13 cellular contexts compared by ENCODE assay signal in genomic region chr3:120765830-120766511, GRCh38. TPM values are rescaled to one million over a fixed set of nuclear protein-coding genes. Genes with fewer than 3 reads are reported as not detected.
A peak's percentile ranks its signal among the peaks of the same experiment; 100 is the strongest.
DNase-seq lines count a peak whose midpoint lies in the region; ATAC-seq, FAIRE-seq and TF ChIP-seq lines count a peak whose summit lies in the region.
"Had no signal": no experiment of that assay in that cellular context is flagged by ENCODE, and none has a peak within 500 bp of the region (broad histone marks: within the 10 kb centered on the region; RNA-seq: fewer than 3 reads in every experiment).

No MANE protein-coding gene starts in this region.

- in situ Hi-C loops in GM12878 (cut with MboI): no loop called here

- POLR2A ChIA-PET in GM12878 (lab: Charles Lee): interaction anchor here (0.6 to 1.9 kb wide), 5 partner anchors 12 to 170 kb away, joined by 3 to 5 read pairs (median 5); partner anchors contain the start of gene NDUFB4
- POLR2A ChIA-PET in SK-N-SH (lab: Yijun Ruan, JAX): no interaction called here

- no TSS peak for BruUV-seq in GM12878 (replicated peaks; lab: Mats Ljungman, UMichigan)

- H3K9me3 ChIP-seq in GM12878 (replicated peaks; ENCODE audit: control insufficient read depth, insufficient read depth, low read length) (no peaks in the 10 kb centered on the region), SK-N-SH (no peaks in the 10 kb centered on the region)
- H3K9me3 ChIP-seq: ascending aorta had no signal

- no peaks in the 10 kb centered on the region for H3K9me2 ChIP-seq in SK-N-SH

- H2AFZ ChIP-seq in GM12878 (ENCODE audit: control insufficient read depth, low read depth, low read length): no peak overlapping the region
- H2AFZ ChIP-seq in SK-N-SH (ENCODE audit: low read depth): no peak overlapping the region

- intact Hi-C loops in GM12878 (cut with micrococcal nuclease; ENCODE audit: unreplicated experiment): no loop called here

- 0 out of 4 replicates have a peak, but pooled peaks cover 0 to 3% of the 10 kb centered on the region in 2 experiments for H3K36me3 ChIP-seq in GM12878 (ENCODE audit: control insufficient read depth in 2 of 2, insufficient read depth in 2 of 2, low read length in 1 of 2)
- peaks cover 0 to 7% of the 10 kb centered on the region in 2 experiments for H3K36me3 ChIP-seq in SK-N-SH (replicated peaks in 1 of 2; ENCODE audit: control insufficient read depth in 1 of 2, insufficient read depth in 2 of 2, low read length in 1 of 2)

- no peak for TF ChIP-seq POLR2A in GM12878 (IDR thresholded peaks at IDR 0.05; ENCODE audit: low read depth, low read length)

- DNase-seq in GM12878 (ENCODE audit: low read depth, low spot score) (no peak), hippocampal formation (lab: John Stamatoyannopoulos, UW) (no peak), SK-N-SH (no peak), NCI-H748 treated with DMSO at 0.1 percent for 48 hours (lab: John Stamatoyannopoulos, UW) (no peak)
- no peak for DNase-seq in stimulated activated CD4-positive, alpha-beta T cell treated with anti-CD3 and anti-CD28 coated beads, Interleukin-4, amount 100 ng/mL, for 1 hour
- DNase-seq: COR-L47, NCI-H1092 treated with DMSO at 0.1 percent for 48 hours, T-helper 17 cell had no signal

- no peak for FAIRE-seq in GM12878 (lab: Jason Lieb, UNC)
- FAIRE-seq: endometrium had no signal

- RAD21 ChIA-PET in GM12878 (lab: Charles Lee; ENCODE audit: unreplicated experiment): interaction anchor here (0.8 to 6.0 kb wide), 10 partner anchors 12 to 349 kb away, joined by 3 to 30 read pairs (median 5); partner anchors contain the start of genes GTF2E1, NDUFB4 and RABL3

- H3K27me3 ChIP-seq in GM12878 (replicated peaks in 1 of 2; ENCODE audit: control insufficient read depth in 2 of 2, insufficient read depth in 2 of 2, low read length in 1 of 2) (no peaks in the 10 kb centered on the region), SK-N-SH (ENCODE audit: insufficient read depth) (no peaks in the 10 kb centered on the region)
- H3K27me3 ChIP-seq: ascending aorta had no signal

- no peaks in the 10 kb centered on the region for H4K20me1 ChIP-seq in GM12878 (ENCODE audit: control insufficient read depth, insufficient read depth)
- no peaks in the 10 kb centered on the region for H4K20me1 ChIP-seq in SK-N-SH (ENCODE audit: insufficient read depth)

- H3K4me1 ChIP-seq in GM12878 (ENCODE audit: control insufficient read depth, insufficient read depth, low read length): peaks cover 18% of the 10 kb centered on the region
- peaks cover 3 to 5% of the 10 kb centered on the region in 2 experiments; a peak in 3 of 4 replicates for H3K4me1 ChIP-seq in SK-N-SH (ENCODE audit: control insufficient read depth in 1 of 2, insufficient read depth in 2 of 2, low read depth in 1 of 2, low read length in 1 of 2)
- H3K4me1 ChIP-seq: ascending aorta had no signal

- CTCF ChIA-PET in GM12878 (lab: Yijun Ruan, JAX) (interaction anchor here (0.8 to 2.5 kb wide), 14 partner anchors 7 to 1386 kb away, joined by 3 to 11 read pairs (median 4); partner anchors contain the start of gene GTF2E1), SK-N-SH (lab: Yijun Ruan, JAX) (interaction anchor here (0.6 to 3.2 kb wide), 5 partner anchors 9 to 434 kb away, joined by 3 to 16 read pairs (median 4); no protein-coding TSS in a partner anchor)

- TF ChIP-seq EP300 in GM12878 (IDR thresholded peaks at IDR 0.05; ENCODE audit: borderline replicate concordance in 1 of 2, control insufficient read depth in 1 of 2, low read depth in 2 of 2, low read length in 2 of 2): no peak
- TF ChIP-seq EP300 in SK-N-SH (IDR thresholded peaks at IDR 0.05; ENCODE audit: borderline replicate concordance in 1 of 2, low read depth in 1 of 2, low read length in 1 of 2): no peak

- no peak for TF ChIP-seq CTCF in GM12878 (IDR thresholded peaks at IDR 0.05 in 2 of 3, conservative IDR thresholded peaks at IDR 0.05 in 1 of 3; ENCODE audit: control insufficient read depth in 2 of 3, extremely low read depth in 1 of 3, insufficient read depth in 1 of 3, low read depth in 3 of 3, low read length in 3 of 3)
- TF ChIP-seq CTCF in SK-N-SH (IDR thresholded peaks at IDR 0.05): no peak

- no peak overlapping the region for H3K9ac ChIP-seq in GM12878 (ENCODE audit: control insufficient read depth, insufficient read depth, low read length)
- H3K9ac ChIP-seq in SK-N-SH: no peak overlapping the region

- H3K4me2 ChIP-seq in GM12878 (ENCODE audit: control insufficient read depth, insufficient read depth): peak overlapping the region; percentile 58
- no peak overlapping the region for H3K4me2 ChIP-seq in SK-N-SH

- SMC1A ChIA-PET in GM12878 (lab: Charles Lee; ENCODE audit: uncharacterized antibody, unreplicated experiment): interaction anchor here (0.6 to 4.8 kb wide), 17 partner anchors 9 to 171 kb away, joined by 3 to 27 read pairs (median 7); partner anchors contain the start of gene NDUFB4

- TF ChIP-seq RAD21 in GM12878 (IDR thresholded peaks at IDR 0.05; ENCODE audit: insufficient read depth, low read depth, low read length) (no peak), SK-N-SH (IDR thresholded peaks at IDR 0.05; ENCODE audit: low read length) (no peak)

- H3K4me3 ChIP-seq in GM12878: no peak overlapping the region
- H3K4me3 ChIP-seq in SK-N-SH (ENCODE audit: low read depth in 2 of 2, low read length in 1 of 2): no peak overlapping the region
- H3K4me3 ChIP-seq: ascending aorta had no signal

- H3K27ac ChIP-seq in GM12878 (ENCODE audit: control insufficient read depth, insufficient read depth): peak overlapping the region; percentile 59
- no peak overlapping the region for H3K27ac ChIP-seq in SK-N-SH (ENCODE audit: low read depth in 2 of 2, low read length in 1 of 2)
- H3K27ac ChIP-seq: ascending aorta had no signal

- ATAC-seq in GM18909 (IDR thresholded peaks at IDR 0.05; ENCODE audit: poor library complexity, unreplicated experiment) (peak; percentile 75), GM21619 (IDR thresholded peaks at IDR 0.05; ENCODE audit: unreplicated experiment) (peak; percentile 56), HG03135 (IDR thresholded peaks at IDR 0.05; ENCODE audit: unreplicated experiment) (peak; percentile 57), GM12878 (peak; percentile 70)
- ATAC-seq: T-helper 17 cell had no signal

- peaks cover 49% of the 10 kb centered on the region for H3K79me2 ChIP-seq in GM12878 (ENCODE audit: control insufficient read depth, insufficient read depth, low read length)
- peaks cover 81% of the 10 kb centered on the region for H3K79me2 ChIP-seq in SK-N-SH (ENCODE audit: insufficient read depth)

- H3F3A ChIP-seq in SK-N-SH (replicated peaks; ENCODE audit: insufficient read depth): peaks cover 9% of the 10 kb centered on the region

TF ChIP-seq in GM12878, 131 proteins besides CTCF, POLR2A, EP300 and RAD21:
- TF ChIP-seq JUNB (IDR thresholded peaks at IDR 0.05): 0 out of 2 replicates have a peak, but pooled peaks have one; percentile 16
- no peak for TF ChIP-seq SP1 (IDR thresholded peaks at IDR 0.05; ENCODE audit: low read depth, low read length)
- TF ChIP-seq NFIC (IDR thresholded peaks at IDR 0.05; ENCODE audit: low read depth, low read length): 0 out of 2 replicates have a peak, but pooled peaks have one; percentile 20
TF ChIP-seq in GM12878: peak in this region for 2.

TF ChIP-seq in SK-N-SH, 30 proteins besides CTCF, POLR2A, EP300 and RAD21 (continues in another document):
- TF ChIP-seq GABPA (IDR thresholded peaks at IDR 0.05; ENCODE audit: low read depth) (no peak), YY1 (IDR thresholded peaks at IDR 0.05; ENCODE audit: low read depth) (no peak), JUND (IDR thresholded peaks at IDR 0.05) (no peak)

RNA-seq across cellular contexts. Expression of gene GTF2E1, which starts 23.4 kb away (rescaled TPM):
- total RNA-seq in GM12878 (2013; cell fraction: nucleolus; rRNA removed): 28.0 and 28.5 TPM in 2 replicates
- total RNA-seq in GM12878 (2014; rRNA removed) (14.9 and 17.5 TPM in 2 replicates), GM12878 (2014; rRNA removed; fragmentation: Illumina TruSeq; extraction: Trizol) (17.9 and 18.5 TPM in 2 replicates), GM12878 (2021) (22.8 and 24.9 TPM in 2 replicates)
- 16.5 TPM for polyA plus RNA-seq in GM12878 (2011; ENCODE audit: low read depth)
- polyA plus RNA-seq in GM12878 (2011; rRNA removed) (19.2 and 31.2 TPM in 2 replicates), GM12878 (2014; fragmentation: Illumina TruSeq; extraction: Trizol) (21.9 and 28.9 TPM in 2 replicates), GM12878 (2014; fragmentation: Nextera tagmentation; extraction: Ambion mirVana) (10 to 100 TPM in 1 of 2 experiments, 1 to 10 TPM in 1; 9.2 to 17.6 TPM), GM12878 (2014; rRNA removed) (14.1 and 14.5 TPM in 2 replicates), GM12878 (2016; fragmentation: Nextera tagmentation; extraction: Ambion mirVana) (10 to 100 TPM; 13.0 to 13.9 TPM), SK-N-SH (2012; rRNA removed) (5.7 and 7.7 TPM in 2 replicates)
- polyA plus RNA-seq in GM12878 (2011; cell fraction: cytosol; rRNA removed): 12.5 and 12.8 TPM in 2 replicates
- 7.3 and 7.7 TPM in 2 replicates for polyA plus RNA-seq in GM12878 (2011; cell fraction: nucleus; rRNA removed)
- 6.8 and 11.6 TPM in 2 replicates for polyA plus RNA-seq in GM12878 (2012)
- 16.6 and 32.4 TPM in 2 replicates for polyA minus RNA-seq in GM12878 (2011; rRNA and poly(A)+ RNA removed)
- polyA minus RNA-seq in GM12878 (2011; cell fraction: cytosol; rRNA and poly(A)+ RNA removed): 6.2 and 7.6 TPM in 2 replicates
- polyA minus RNA-seq in GM12878 (2011; cell fraction: nucleus; rRNA and poly(A)+ RNA removed): 6.9 and 14.5 TPM in 2 replicates
- polyA plus RNA-seq in SK-N-SH (2012; cell fraction: cytosol; rRNA removed): 8.9 and 9.1 TPM in 2 replicates
- polyA plus RNA-seq in SK-N-SH (2012; cell fraction: nucleus; rRNA removed): 4.1 and 7.1 TPM in 2 replicates

RNA-seq across cellular contexts. Expression of gene RABL3, which starts 23.7 kb away (rescaled TPM):
- total RNA-seq in GM12878 (2013; cell fraction: nucleolus; rRNA removed): 15.9 and 16.3 TPM in 2 replicates
- total RNA-seq in GM12878 (2014; rRNA removed): 10.5 and 11.1 TPM in 2 replicates
- 21.7 and 21.8 TPM in 2 replicates for total RNA-seq in GM12878 (2014; rRNA removed; fragmentation: Illumina TruSeq; extraction: Trizol)
- 22.2 and 23.3 TPM in 2 replicates for total RNA-seq in GM12878 (2021)
- 14.2 TPM for polyA plus RNA-seq in GM12878 (2011; ENCODE audit: low read depth)
- polyA plus RNA-seq in GM12878 (2011; rRNA removed): 12.8 and 19.4 TPM in 2 replicates
- 4.6 and 5.3 TPM in 2 replicates for polyA plus RNA-seq in GM12878 (2011; cell fraction: cytosol; rRNA removed)
- polyA plus RNA-seq in GM12878 (2011; cell fraction: nucleus; rRNA removed): 2.8 and 3.6 TPM in 2 replicates
- 16.3 and 16.4 TPM in 2 replicates for polyA plus RNA-seq in GM12878 (2012)
- 37.7 and 50.0 TPM in 2 replicates for polyA plus RNA-seq in GM12878 (2014; fragmentation: Illumina TruSeq; extraction: Trizol)
- polyA plus RNA-seq in GM12878 (2014; fragmentation: Nextera tagmentation; extraction: Ambion mirVana): 10 to 100 TPM; 28.1 to 30.3 TPM
- 13.6 and 14.4 TPM in 2 replicates for polyA plus RNA-seq in GM12878 (2014; rRNA removed)
- polyA plus RNA-seq in GM12878 (2016; fragmentation: Nextera tagmentation; extraction: Ambion mirVana): 10 to 100 TPM; 36.5 to 38.0 TPM
- 6.7 and 7.9 TPM in 2 replicates for polyA minus RNA-seq in GM12878 (2011; rRNA and poly(A)+ RNA removed)
- 1.9 and 2.6 TPM in 2 replicates for polyA minus RNA-seq in GM12878 (2011; cell fraction: cytosol; rRNA and poly(A)+ RNA removed)
- 2.2 and 5.0 TPM in 2 replicates for polyA minus RNA-seq in GM12878 (2011; cell fraction: nucleus; rRNA and poly(A)+ RNA removed)
- polyA plus RNA-seq in SK-N-SH (2012; rRNA removed): 2.2 and 3.5 TPM in 2 replicates
- 4.8 and 5.8 TPM in 2 replicates for polyA plus RNA-seq in SK-N-SH (2012; cell fraction: cytosol; rRNA removed)
- polyA plus RNA-seq in SK-N-SH (2012; cell fraction: nucleus; rRNA removed): 1.4 and 3.5 TPM in 2 replicates
